8 cellular contexts compared by ENCODE assay signal in the genomic region with DNA sequence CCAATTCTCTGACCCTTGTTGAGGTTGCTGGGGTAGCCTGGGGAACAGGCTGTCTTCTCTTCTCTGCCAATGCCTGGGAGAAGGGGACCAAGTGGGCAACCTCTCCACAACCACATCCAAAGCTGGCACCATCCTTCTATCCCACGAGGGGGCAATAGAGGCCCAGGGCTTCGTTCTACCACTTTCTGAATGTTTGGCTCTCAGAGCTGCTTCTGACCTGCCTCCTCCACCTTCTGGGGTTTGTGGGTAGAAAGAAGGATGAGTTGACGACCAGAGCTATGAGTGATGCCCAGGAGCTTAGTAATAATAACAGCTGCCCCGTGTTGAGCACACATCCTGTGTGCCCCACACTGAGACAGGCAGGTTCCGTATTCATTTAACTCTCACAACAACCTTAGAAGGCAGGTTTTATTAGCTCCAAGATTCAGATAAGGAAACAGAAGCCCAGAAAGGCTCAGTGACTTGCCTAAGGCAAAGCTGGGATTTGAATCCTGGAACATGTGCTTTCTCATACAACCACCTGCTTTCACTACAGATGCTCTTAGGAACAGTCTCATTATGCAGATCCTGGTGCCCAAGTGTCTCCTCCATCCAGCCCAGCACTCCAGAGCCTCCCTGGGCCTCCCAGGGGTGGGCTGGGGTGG. TPM values are rescaled to one million over a fixed set of nuclear protein-coding genes. Genes with fewer than 3 reads are reported as not detected.
DNase-seq lines count a peak whose midpoint lies in the region; ATAC-seq and TF ChIP-seq lines count a peak whose summit lies in the region.

No MANE protein-coding gene starts in this region.

- H3K27ac Mint-ChIP-seq in WTC11 (no peak overlapping the region), chondrocyte (ENCODE audit: unreplicated experiment) (no peak overlapping the region), mesothelial cell of epicardium (peak overlapping the region; percentile 39)

- no peak for TF ChIP-seq EP300 in stomach (IDR thresholded peaks at IDR 0.05)

- H3K4me3 Mint-ChIP-seq in WTC11 (no peak overlapping the region), chondrocyte (ENCODE audit: unreplicated experiment) (no peak overlapping the region), mesothelial cell of epicardium (no peak overlapping the region)

- H3K9me3 Mint-ChIP-seq in WTC11 (no peaks in the 10 kb centered on the region), chondrocyte (ENCODE audit: low read depth) (no peaks in the 10 kb centered on the region), mesothelial cell of epicardium (no peaks in the 10 kb centered on the region)

- intact Hi-C loops in stomach (cut with DNase I; ENCODE audit: low total_unique reads), result loop anchor here (10.0 kb wide), 1 partner anchor 127 kb away; no protein-coding TSS in a partner anchor

- peaks cover 0 to 8% (median 0%) of the 10 kb centered on the region in 4 donors for H3K4me1 ChIP-seq in stomach

- POLR2A ChIA-PET in WTC11 (lab: Charles Lee), result interaction anchor here (0.6 to 2.0 kb wide), 6 partner anchors 18 to 110 kb away, joined by 3 to 7 read pairs (median 4); a partner anchor contains a TSS

- no peaks in the 10 kb centered on the region for H3K9me3 ChIP-seq in stomach

- H3K27me3 Mint-ChIP-seq in WTC11 (ENCODE audit: low read depth), result peaks cover 23% of the 10 kb centered on the region
- peaks cover 15% of the 10 kb centered on the region for H3K27me3 Mint-ChIP-seq in chondrocyte (ENCODE audit: low read depth)
- no peaks in the 10 kb centered on the region for H3K27me3 Mint-ChIP-seq in mesothelial cell of epicardium (ENCODE audit: low read depth)

- H3K36me3 ChIP-seq in H7 (replicated peaks; ENCODE audit: control insufficient read depth, insufficient read depth, low read length), result peaks cover 4% of the 10 kb centered on the region
- peaks cover 5 to 61% (median 14%) of the 10 kb centered on the region in 4 donors for H3K36me3 ChIP-seq in stomach

- peak; percentile 83 for DNase-seq in Daoy (ENCODE audit: low read depth)
- DNase-seq in H7, result peak; percentile 91
- peak; percentile 27 for DNase-seq in NCI-H2107 (lab: John Stamatoyannopoulos, UW)
- DNase-seq in WTC11 (ENCODE audit: low spot score), result peak; percentile 68
- DNase-seq in chondrocyte (ENCODE audit: low spot score), result peak; percentile 34
- peak; percentile 18 to 61 for DNase-seq in mesothelial cell of epicardium (ENCODE audit: low spot score in 2 of 2, unreplicated experiment in 2 of 2)
- DNase-seq in stomach, result peak; percentile 63

- CTCF ChIA-PET in WTC11 (lab: Charles Lee), result interaction anchor here (0.6 to 8.3 kb wide), 50 partner anchors 9 to 371 kb away, joined by 3 to 97 read pairs (median 4); a partner anchor contains a TSS

- H3K4me1 Mint-ChIP-seq in WTC11 (peaks cover 3% of the 10 kb centered on the region), chondrocyte (ENCODE audit: low read depth) (no peaks in the 10 kb centered on the region), mesothelial cell of epicardium (no peaks in the 10 kb centered on the region)

- H3K36me3 Mint-ChIP-seq in WTC11 (0 out of 2 replicates have a peak, but pooled peaks cover 3% of the 10 kb centered on the region), chondrocyte (ENCODE audit: low read depth) (no peaks in the 10 kb centered on the region), mesothelial cell of epicardium (peaks cover 20% of the 10 kb centered on the region)

- TF ChIP-seq CTCF in WTC11 (IDR thresholded peaks at IDR 0.05) (peak; percentile 49; the same call in 1 of the 2 replicates), chondrocyte (IDR thresholded peaks at IDR 0.05) (peak; percentile 81), mesothelial cell of epicardium (IDR thresholded peaks at IDR 0.05; ENCODE audit: unreplicated experiment) (peak; percentile 51), stomach (IDR thresholded peaks at IDR 0.05) (peak in 5 of 7 experiments; percentile 44 to 75 (median 64))

- H3K27me3 ChIP-seq in H7 (ENCODE audit: control insufficient read depth, insufficient read depth, low read length) (no peaks in the 10 kb centered on the region; the same call in 1 of the 2 replicates), stomach (no peaks in the 10 kb centered on the region)

- H3K4me3 ChIP-seq in H7 (ENCODE audit: insufficient read depth, low read depth, low read length), result no peak overlapping the region
- H3K4me3 ChIP-seq in stomach, result no peak overlapping the region

- H3K27ac ChIP-seq in stomach, result peak overlapping the region in 1 of 5 donors; percentile 32

- TF ChIP-seq POLR2A in stomach (IDR thresholded peaks at IDR 0.05), result no peak

- ATAC-seq in WTC11 (peak; percentile 92), GM19467 (IDR thresholded peaks at IDR 0.05; ENCODE audit: unreplicated experiment) (no peak)

- WGBS in stomach, 5 donors, result 19 to 28% (median 25%) methylated on average over 5 of the region's 5 CpGs

TF ChIP-seq in WTC11, 78 proteins besides CTCF, POLR2A, EP300 and RAD21:
- TF ChIP-seq EMX1 (CRISPR knock-in tag; IDR thresholded peaks at IDR 0.05) (no peak), NFYB (CRISPR knock-in tag; conservative IDR thresholded peaks at IDR 0.05; ENCODE audit: low read depth) (no peak), GTF2I (CRISPR knock-in tag; conservative IDR thresholded peaks at IDR 0.05) (no peak), ZNF121 (CRISPR knock-in tag; IDR thresholded peaks at IDR 0.05) (no peak), OVOL2 (CRISPR knock-in tag; IDR thresholded peaks at IDR 0.05; ENCODE audit: borderline replicate concordance) (no peak), IRF2 (CRISPR knock-in tag; IDR thresholded peaks at IDR 0.05; ENCODE audit: borderline replicate concordance, low read depth) (no peak), FOXK1 (CRISPR knock-in tag; IDR thresholded peaks at IDR 0.05) (no peak), ZNF263 (CRISPR knock-in tag; IDR thresholded peaks at IDR 0.05; ENCODE audit: low read depth) (no peak), TCF7 (CRISPR knock-in tag; IDR thresholded peaks at IDR 0.05; ENCODE audit: low read depth) (no peak)
- TF ChIP-seq, protein P1, sequence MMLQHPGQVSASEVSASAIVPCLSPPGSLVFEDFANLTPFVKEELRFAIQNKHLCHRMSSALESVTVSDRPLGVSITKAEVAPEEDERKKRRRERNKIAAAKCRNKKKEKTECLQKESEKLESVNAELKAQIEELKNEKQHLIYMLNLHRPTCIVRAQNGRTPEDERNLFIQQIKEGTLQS (CRISPR knock-in tag; conservative IDR thresholded peaks at IDR 0.05), result no peak
- TF ChIP-seq, protein P2, sequence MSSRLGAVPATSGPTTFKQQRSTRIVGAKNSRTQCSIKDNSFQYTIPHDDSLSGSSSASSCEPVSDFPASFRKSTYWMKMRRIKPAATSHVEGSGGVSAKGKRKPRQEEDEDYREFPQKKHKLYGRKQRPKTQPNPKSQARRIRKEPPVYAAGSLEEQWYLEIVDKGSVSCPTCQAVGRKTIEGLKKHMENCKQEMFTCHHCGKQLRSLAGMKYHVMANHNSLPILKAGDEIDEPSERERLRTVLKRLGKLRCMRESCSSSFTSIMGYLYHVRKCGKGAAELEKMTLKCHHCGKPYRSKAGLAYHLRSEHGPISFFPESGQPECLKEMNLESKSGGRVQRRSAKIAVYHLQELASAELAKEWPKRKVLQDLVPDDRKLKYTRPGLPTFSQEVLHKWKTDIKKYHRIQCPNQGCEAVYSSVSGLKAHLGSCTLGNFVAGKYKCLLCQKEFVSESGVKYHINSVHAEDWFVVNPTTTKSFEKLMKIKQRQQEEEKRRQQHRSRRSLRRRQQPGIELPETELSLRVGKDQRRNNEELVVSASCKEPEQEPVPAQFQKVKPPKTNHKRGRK (CRISPR knock-in tag; IDR thresholded peaks at IDR 0.05; ENCODE audit: borderline replicate concordance), result no peak

RNA-seq across cellular contexts. Expression of a gene that starts 11.1 kb away (rescaled TPM):
- total RNA-seq in Daoy (2014; rRNA removed; shearing (Covaris generic)), result under 0.01 and 0.33 TPM in 2 replicates
- total RNA-seq in H7 (2014; rRNA removed; shearing (Covaris generic)), result 4.2 and 11.6 TPM in 2 replicates
- total RNA-seq in WTC11 (2021) (10.9 to 19.0 TPM (median 16.4 TPM) in 3 replicates), chondrocyte (1.3 to 2.0 TPM in 2 of 3 replicates, not detected in the other), mesothelial cell of epicardium (87.2 to 88.8 TPM (median 88.4 TPM) in 3 replicates), stomach (10 to 100 TPM in 3 of 5 donors, 1 to 10 TPM in 1, not detected in 1; 9.0 to 68.8 (median 16.3) TPM)
- polyA plus RNA-seq in stomach, result 10 to 100 TPM in 1 of 3 donors, 1 to 10 TPM in 2; 6.5 to 26.0 (median 8.9) TPM

RNA-seq across cellular contexts. Expression of a gene that starts 34.5 kb away (rescaled TPM):
- 50.2 and 106 TPM in 2 replicates for total RNA-seq in Daoy (2014; rRNA removed; shearing (Covaris generic))
- total RNA-seq in H7 (2014; rRNA removed; shearing (Covaris generic)), result 88.8 and 91.6 TPM in 2 replicates
- total RNA-seq in WTC11 (2021) (85.5 to 91.1 TPM (median 89.3 TPM) in 3 replicates), chondrocyte (57.4 to 71.8 TPM (median 62.9 TPM) in 3 replicates), mesothelial cell of epicardium (76.8 to 90.7 TPM (median 86.6 TPM) in 3 replicates), stomach (10 to 100 TPM in 3 of 5 donors, 1 to 10 TPM in 2; 6.7 to 51.1 (median 23.3) TPM)
- 10 to 100 TPM; 68.9 to 80.9 (median 78.2) TPM for polyA plus RNA-seq in stomach

RNA-seq across cellular contexts. Expression of a gene that starts 36.8 kb away (rescaled TPM):
- total RNA-seq in Daoy (2014; rRNA removed; shearing (Covaris generic)), result not detected in 2 replicates
- not detected in 2 replicates for total RNA-seq in H7 (2014; rRNA removed; shearing (Covaris generic))
- total RNA-seq in WTC11 (2021) (not detected in 3 replicates), chondrocyte (not detected in 3 replicates), mesothelial cell of epicardium (not detected in 3 replicates), stomach (1 to 10 TPM in 1 of 5 donors, not detected in 4; 7.7 TPM)
- under 1 TPM in 2 of 3 donors, not detected in 1; 0.03 to 0.46 TPM for polyA plus RNA-seq in stomach

Comparison
In these comparisons a context has a peak if more than half of its experiments do, and no peak if none do; other contexts are left out.
1. DNase-seq: peak in every context shown above with its lines; median percentile 91 in H7; 83 in Daoy; 68 in WTC11; 63 in stomach; 40 in mesothelial cell of epicardium; 34 in chondrocyte; 27 in NCI-H2107.